ENCODE assay signal across 11 cellular contexts in the genomic region with DNA sequence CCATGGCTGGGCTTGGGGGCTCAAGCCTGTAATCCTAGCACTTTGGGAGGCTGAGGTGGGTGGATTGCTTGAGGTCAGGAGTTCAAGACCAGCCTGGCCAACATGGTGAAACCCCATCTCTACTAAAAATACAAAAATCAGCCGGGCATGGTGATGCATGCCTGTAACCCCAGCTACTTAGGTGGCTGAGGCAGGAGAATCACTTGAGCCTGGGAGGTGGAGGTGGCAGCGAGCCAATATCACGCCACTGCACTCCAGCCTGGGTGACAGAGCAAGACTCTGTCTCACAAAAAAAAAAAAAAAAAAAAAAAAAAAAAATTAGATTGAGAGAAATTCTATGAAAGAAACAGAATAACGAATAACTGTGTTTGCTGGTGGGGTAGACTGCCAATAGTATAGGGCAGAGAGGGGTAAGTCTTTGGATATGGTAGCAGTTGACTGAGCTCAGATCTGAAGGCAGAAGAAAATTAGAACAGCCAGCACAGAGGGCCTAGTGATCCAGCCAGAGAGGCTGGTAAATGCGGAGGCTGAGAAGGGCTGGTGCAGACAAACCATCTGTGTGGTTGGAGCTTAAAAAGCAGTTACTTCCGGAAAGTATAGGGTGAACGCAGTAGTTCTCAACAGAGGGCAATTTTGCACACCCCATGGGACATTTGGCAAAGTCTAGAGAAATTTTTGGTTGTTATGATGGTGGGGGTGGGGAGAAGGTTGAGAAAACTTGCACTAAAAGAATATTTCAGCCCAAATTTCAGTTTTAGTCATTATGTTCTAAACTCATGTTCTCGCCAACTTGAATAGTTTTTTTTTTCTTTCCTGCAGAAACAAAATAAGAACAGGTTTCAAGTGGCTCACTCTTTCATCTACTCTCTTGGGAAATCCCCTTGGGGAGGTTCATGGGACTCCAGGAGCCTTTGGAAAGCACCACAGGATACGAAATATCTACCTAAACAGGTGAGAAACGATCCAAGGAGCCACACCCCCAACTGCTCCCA. TPM values are rescaled to one million over a fixed set of nuclear protein-coding genes. Genes with fewer than 3 reads are reported as not detected.
DNase-seq lines count a peak whose midpoint lies in the region; TF ChIP-seq lines count a peak whose summit lies in the region.
"Had no signal": no experiment of that assay in that cellular context is flagged by ENCODE, and none has a peak within 500 bp of the region (broad histone marks: within the 10 kb centered on the region; RNA-seq: fewer than 3 reads in every experiment).

No MANE protein-coding gene starts in this region.

- H3K27me3 Mint-ChIP-seq in activated naive CD4-positive, alpha-beta T cell treated with anti-CD3 and anti-CD28 coated beads, Interleukin-2, amount 10 ng/mL, durations not matched to agents 7 days and 5 days, result peaks cover 10% of the 10 kb centered on the region

- CTCF ChIA-PET in activated naive CD4-positive, alpha-beta T cell treated with anti-CD3 and anti-CD28 coated beads, Interleukin-2, amount 10 ng/mL, durations not matched to agents 7 days and 5 days (lab: Charles Lee), result interaction anchor here (0.9 to 1.5 kb wide), 3 partner anchors 74 to 489 kb away, joined by 3 to 5 read pairs (median 3); no protein-coding TSS in a partner anchor

- H3K27ac ChIP-seq in osteoblast (ENCODE audit: low read depth, low read length), result no peak overlapping the region
- H3K27ac ChIP-seq: GM23248, stomach had no signal

- peak overlapping the region; percentile 81 for H3K27ac Mint-ChIP-seq in activated naive CD4-positive, alpha-beta T cell treated with anti-CD3 and anti-CD28 coated beads, Interleukin-2, amount 10 ng/mL, durations not matched to agents 7 days and 5 days

- H3K4me1 ChIP-seq in osteoblast (ENCODE audit: insufficient read depth, low read length), result no peaks in the 10 kb centered on the region

- no peaks in the 10 kb centered on the region for H3K36me3 ChIP-seq in osteoblast (ENCODE audit: insufficient read depth, low read length)
- H3K36me3 ChIP-seq: stomach had no signal

- H3K9me3 Mint-ChIP-seq in activated naive CD4-positive, alpha-beta T cell treated with anti-CD3 and anti-CD28 coated beads, Interleukin-2, amount 10 ng/mL, durations not matched to agents 7 days and 5 days, result no peaks in the 10 kb centered on the region

- TF ChIP-seq CTCF in GM12865 (IDR thresholded peaks at IDR 0.05; ENCODE audit: insufficient read depth, low read depth, low read length, missing control alignments) (no peak), osteoblast (IDR thresholded peaks at IDR 0.05; ENCODE audit: extremely low read depth, low read depth, low read length) (no peak)

- peaks cover 40% of the 10 kb centered on the region for H3K27me3 ChIP-seq in osteoblast (ENCODE audit: insufficient read depth, low read length)

- peak; percentile 75 for DNase-seq in GM12865 (ENCODE audit: low read depth)
- peak; percentile 21 for DNase-seq in NCI-H2107 treated with DMSO at 0.1 percent for 48 hours (lab: John Stamatoyannopoulos, UW; ENCODE audit: unreplicated experiment)
- peak; percentile 35 for DNase-seq in activated naive CD4-positive, alpha-beta T cell treated with anti-CD3 and anti-CD28 coated beads, Interleukin-2, amount 10 ng/mL, durations not matched to agents 7 days and 5 days
- DNase-seq in osteoblast (ENCODE audit: insufficient read length, low spot score, missing footprints), result no peak
- no peak for DNase-seq in islet precursor cell
- DNase-seq in SHP77 treated with DMSO at 0.1 percent for 48 hours (lab: John Stamatoyannopoulos, UW), result no peak
- no peak for DNase-seq in GDM1 (lab: John Stamatoyannopoulos, UW)
- no peak for DNase-seq in EL
- DNase-seq: GM23248, stomach had no signal

- peak overlapping the region; percentile 41 for H2AFZ ChIP-seq in osteoblast (ENCODE audit: low read length)
- H2AFZ ChIP-seq: GM23248 had no signal

- no peak overlapping the region for H3K4me3 Mint-ChIP-seq in activated naive CD4-positive, alpha-beta T cell treated with anti-CD3 and anti-CD28 coated beads, Interleukin-2, amount 10 ng/mL, durations not matched to agents 7 days and 5 days

- H3K36me3 Mint-ChIP-seq in activated naive CD4-positive, alpha-beta T cell treated with anti-CD3 and anti-CD28 coated beads, Interleukin-2, amount 10 ng/mL, durations not matched to agents 7 days and 5 days, result no peaks in the 10 kb centered on the region

- no peaks in the 10 kb centered on the region for H3K9me3 ChIP-seq in osteoblast (ENCODE audit: low read depth, low read length)
- H3K9me3 ChIP-seq: stomach had no signal

- H3K4me2 ChIP-seq in osteoblast (ENCODE audit: insufficient read depth, low read length), result no peak overlapping the region

- no peaks in the 10 kb centered on the region for H3K79me2 ChIP-seq in osteoblast (ENCODE audit: insufficient read depth, low read length)

- H3K4me3 ChIP-seq in GM12865 (ENCODE audit: low read depth, low read length) (peak overlapping the region; percentile 27), osteoblast (ENCODE audit: insufficient read depth, low read length) (no peak overlapping the region)
- H3K4me3 ChIP-seq: GM23248, stomach had no signal

- H3K4me1 Mint-ChIP-seq in activated naive CD4-positive, alpha-beta T cell treated with anti-CD3 and anti-CD28 coated beads, Interleukin-2, amount 10 ng/mL, durations not matched to agents 7 days and 5 days, result peaks cover 11% of the 10 kb centered on the region

- no peaks in the 10 kb centered on the region for H4K20me1 ChIP-seq in osteoblast (ENCODE audit: insufficient read depth, low read length)

RNA-seq across cellular contexts. Expression of gene HORMAD2, which starts 1.6 kb away (rescaled TPM):
- under 0.01 TPM in 2 replicates for total RNA-seq in osteoblast
- total RNA-seq: GM23248, sciatic nerve, stomach had no signal

Comparison
In these comparisons a context has a peak if more than half of its experiments do, and no peak if none do; other contexts are left out.
1. DNase-seq: peak in GM12865 (single experiment), NCI-H2107 treated with DMSO at 0.1 percent for 48 hours (single experiment) and activated naive CD4-positive, alpha-beta T cell treated with anti-CD3 and anti-CD28 coated beads, Interleukin-2, amount 10 ng/mL, durations not matched to agents 7 days and 5 days (single experiment); none in osteoblast (single experiment), islet precursor cell (single experiment), SHP77 treated with DMSO at 0.1 percent for 48 hours (single experiment), GDM1 (single experiment) and EL (single experiment).